Comparison of ENCODE assay signal across 12 cellular contexts in the genomic region with DNA sequence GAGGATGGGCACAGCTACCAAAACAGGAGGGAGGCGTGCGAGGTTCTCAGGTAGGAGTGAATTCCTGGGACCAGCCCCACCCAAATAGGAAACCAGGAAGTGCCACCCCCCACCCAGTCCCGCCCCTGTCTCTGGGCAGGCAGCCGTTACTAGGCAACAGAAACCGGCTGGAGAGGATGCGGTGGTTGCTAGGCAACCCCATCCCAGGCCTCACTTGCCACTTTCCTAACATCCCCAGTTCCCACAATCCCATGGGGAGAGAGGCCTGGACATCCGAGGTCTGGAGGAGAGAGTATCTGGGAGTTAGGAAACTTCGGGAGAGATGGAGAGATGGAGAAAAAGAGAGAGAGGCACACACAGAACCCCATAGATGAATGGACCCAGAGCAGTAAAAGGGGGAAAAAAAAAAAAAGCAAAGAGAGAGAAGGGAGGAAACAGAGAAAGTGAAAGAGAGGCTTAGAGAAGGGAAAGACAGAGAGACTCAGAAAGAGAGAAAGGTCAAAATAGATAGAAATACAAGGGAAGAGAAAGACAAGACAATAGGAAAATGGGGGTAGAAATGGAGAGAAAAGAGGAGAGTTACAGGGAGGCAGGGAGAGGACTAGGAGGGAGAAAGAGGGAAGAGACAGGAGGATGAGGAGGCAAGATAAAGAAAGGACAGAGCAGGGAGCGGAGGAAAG. TPM values are rescaled to one million over a fixed set of nuclear protein-coding genes. Genes with fewer than 3 reads are reported as not detected.
DNase-seq lines count a peak whose midpoint lies in the region; FAIRE-seq and TF ChIP-seq lines count a peak whose summit lies in the region.
"Had no signal": no experiment of that assay in that cellular context is flagged by ENCODE, and none has a peak within 500 bp of the region (broad histone marks: within the 10 kb centered on the region; RNA-seq: fewer than 3 reads in every experiment).

No MANE protein-coding gene starts in this region.

- no peak for FAIRE-seq in RCC 7860 (lab: Jason Lieb, UNC)

- intact Hi-C loops in activated CD4-positive, alpha-beta memory T cell treated with anti-CD3 and anti-CD28 coated beads for 36 hours (cut with micrococcal nuclease) = no loop called here

- H3K27ac Mint-ChIP-seq in activated CD4-positive, alpha-beta memory T cell treated with anti-CD3 and anti-CD28 coated beads, Interleukin-2, amount 10 ng/mL, durations not matched to agents 7 days and 5 days = no peak overlapping the region
- H3K27ac Mint-ChIP-seq in activated CD4-positive, alpha-beta memory T cell treated with anti-CD3 and anti-CD28 coated beads for 36 hours = no peak overlapping the region
- H3K27ac Mint-ChIP-seq: activated T-cell treated with anti-CD3 and anti-CD28 coated beads, Interleukin-2, amount 50 U/mL, for 72 hours had no signal

- H3K4me1 Mint-ChIP-seq in activated CD4-positive, alpha-beta memory T cell treated with anti-CD3 and anti-CD28 coated beads, Interleukin-2, amount 10 ng/mL, durations not matched to agents 7 days and 5 days = no peaks in the 10 kb centered on the region
- no peaks in the 10 kb centered on the region for H3K4me1 Mint-ChIP-seq in activated CD4-positive, alpha-beta memory T cell treated with anti-CD3 and anti-CD28 coated beads for 36 hours (ENCODE audit: low read depth)

- no peaks in the 10 kb centered on the region for H3K36me3 Mint-ChIP-seq in activated CD4-positive, alpha-beta memory T cell treated with anti-CD3 and anti-CD28 coated beads, Interleukin-2, amount 10 ng/mL, durations not matched to agents 7 days and 5 days (ENCODE audit: low read depth)
- H3K36me3 Mint-ChIP-seq in activated CD4-positive, alpha-beta memory T cell treated with anti-CD3 and anti-CD28 coated beads for 36 hours = no peaks in the 10 kb centered on the region

- POLR2A ChIA-PET in activated CD4-positive, alpha-beta memory T cell treated with anti-CD3 and anti-CD28 coated beads, Interleukin-2, amount 10 ng/mL, durations not matched to agents 7 days and 5 days (lab: Charles Lee) = interaction anchor here (1.0 to 1.2 kb wide), 3 partner anchors 11 to 176 kb away, joined by 3 to 5 read pairs (median 3); a partner anchor contains a TSS
- POLR2A ChIA-PET in activated CD4-positive, alpha-beta memory T cell treated with anti-CD3 and anti-CD28 coated beads for 36 hours (lab: Charles Lee) = no interaction called here

- H3K27ac ChIP-seq in temporal lobe (ENCODE audit: low read depth, low read length) = peak overlapping the region; percentile 1
- H3K27ac ChIP-seq: C4-2B had no signal

- H3K27me3 Mint-ChIP-seq in activated CD4-positive, alpha-beta memory T cell treated with anti-CD3 and anti-CD28 coated beads, Interleukin-2, amount 10 ng/mL, durations not matched to agents 7 days and 5 days = peaks cover 4% of the 10 kb centered on the region
- H3K27me3 Mint-ChIP-seq in activated CD4-positive, alpha-beta memory T cell treated with anti-CD3 and anti-CD28 coated beads for 36 hours = peaks cover 4% of the 10 kb centered on the region

- no peaks in the 10 kb centered on the region for H3K9me3 Mint-ChIP-seq in activated CD4-positive, alpha-beta memory T cell treated with anti-CD3 and anti-CD28 coated beads, Interleukin-2, amount 10 ng/mL, durations not matched to agents 7 days and 5 days
- no peaks in the 10 kb centered on the region for H3K9me3 Mint-ChIP-seq in activated CD4-positive, alpha-beta memory T cell treated with anti-CD3 and anti-CD28 coated beads for 36 hours
- H3K9me3 Mint-ChIP-seq: activated T-cell treated with anti-CD3 and anti-CD28 coated beads, Interleukin-2, amount 50 U/mL, for 72 hours had no signal

- no peak overlapping the region for H3K4me3 ChIP-seq in choroid plexus epithelial cell (ENCODE audit: low read depth, low read length)

- no peak for TF ChIP-seq CTCF in choroid plexus epithelial cell (conservative IDR thresholded peaks at IDR 0.05; ENCODE audit: low read depth, low read length)

- peak; percentile 45 for DNase-seq in activated CD4-positive, alpha-beta memory T cell treated with anti-CD3 and anti-CD28 coated beads, Interleukin-2, amount 10 ng/mL, durations not matched to agents 7 days and 5 days
- no peak for DNase-seq in activated CD4-positive, alpha-beta memory T cell treated with anti-CD3 and anti-CD28 coated beads for 36 hours
- peak; percentile 98 for DNase-seq in NCI-H2227 (lab: John Stamatoyannopoulos, UW; ENCODE audit: unreplicated experiment)
- peak; percentile 37 for DNase-seq in choroid plexus epithelial cell (ENCODE audit: low read depth)
- DNase-seq in RCC 7860 (ENCODE audit: low spot score) = no peak
- no peak for DNase-seq in NCI-H2171 treated with DMSO at 0.1 percent for 48 hours (lab: John Stamatoyannopoulos, UW)
- no peak for DNase-seq in LoVo (ENCODE audit: low spot score)
- DNase-seq: activated T-cell treated with anti-CD3 and anti-CD28 coated beads, Interleukin-2, amount 50 U/mL, for 72 hours; erythroblast; stimulated activated CD4-positive, alpha-beta T cell treated with anti-CD3 and anti-CD28 coated beads, Interleukin-2, amount 100 ng/mL, for 48 hours had no signal

- CTCF ChIA-PET in activated CD4-positive, alpha-beta memory T cell treated with anti-CD3 and anti-CD28 coated beads, Interleukin-2, amount 10 ng/mL, durations not matched to agents 7 days and 5 days (lab: Charles Lee) = no interaction called here
- CTCF ChIA-PET in activated CD4-positive, alpha-beta memory T cell treated with anti-CD3 and anti-CD28 coated beads for 36 hours (lab: Charles Lee) = no interaction called here

- no peak overlapping the region for H3K4me3 Mint-ChIP-seq in activated CD4-positive, alpha-beta memory T cell treated with anti-CD3 and anti-CD28 coated beads, Interleukin-2, amount 10 ng/mL, durations not matched to agents 7 days and 5 days
- no peak overlapping the region for H3K4me3 Mint-ChIP-seq in activated CD4-positive, alpha-beta memory T cell treated with anti-CD3 and anti-CD28 coated beads for 36 hours
- H3K4me3 Mint-ChIP-seq: activated T-cell treated with anti-CD3 and anti-CD28 coated beads, Interleukin-2, amount 50 U/mL, for 72 hours had no signal

RNA-seq across cellular contexts. Expression of a gene that starts 3.8 kb away (rescaled TPM):
- total RNA-seq in activated CD4-positive, alpha-beta memory T cell treated with anti-CD3 and anti-CD28 coated beads, Interleukin-2, amount 10 ng/mL, durations not matched to agents 7 days and 5 days = under 1 TPM; 0.38 to 0.68 TPM
- under 1 TPM; 0.73 to 0.90 TPM for total RNA-seq in activated CD4-positive, alpha-beta memory T cell treated with anti-CD3 and anti-CD28 coated beads for 36 hours
- 37.1 TPM for total RNA-seq in temporal lobe

RNA-seq across cellular contexts. Expression of a gene that starts 9.8 kb away (rescaled TPM):
- 10 to 100 TPM; 14.3 to 14.5 TPM for total RNA-seq in activated CD4-positive, alpha-beta memory T cell treated with anti-CD3 and anti-CD28 coated beads, Interleukin-2, amount 10 ng/mL, durations not matched to agents 7 days and 5 days
- total RNA-seq in activated CD4-positive, alpha-beta memory T cell treated with anti-CD3 and anti-CD28 coated beads for 36 hours = 10 to 100 TPM; 12.2 to 13.2 TPM
- total RNA-seq in temporal lobe = 9.8 TPM

Comparison
In these comparisons a context has a peak if more than half of its experiments do, and no peak if none do; other contexts are left out.
1. DNase-seq: peak in activated CD4-positive, alpha-beta memory T cell treated with anti-CD3 and anti-CD28 coated beads, Interleukin-2, amount 10 ng/mL, durations not matched to agents 7 days and 5 days (single experiment), NCI-H2227 (single experiment) and choroid plexus epithelial cell (single experiment); none in activated CD4-positive, alpha-beta memory T cell treated with anti-CD3 and anti-CD28 coated beads for 36 hours (single experiment), RCC 7860 (single experiment), NCI-H2171 treated with DMSO at 0.1 percent for 48 hours (single experiment) and LoVo (single experiment).
2. RNA of a gene that starts 3.8 kb away (total RNA-seq): 37.1 TPM in temporal lobe (single experiment); 0.73 to 0.90 TPM in activated CD4-positive, alpha-beta memory T cell treated with anti-CD3 and anti-CD28 coated beads for 36 hours and 0.38 to 0.68 TPM in activated CD4-positive, alpha-beta memory T cell treated with anti-CD3 and anti-CD28 coated beads, Interleukin-2, amount 10 ng/mL, durations not matched to agents 7 days and 5 days; every median in the first group is over 10 times any median in the second.